8 cellular contexts compared by ENCODE assay signal in genomic region chr1:154334647-154335350, GRCh38. TPM values are rescaled to one million over a fixed set of nuclear protein-coding genes. Genes with fewer than 3 reads are reported as not detected.
DNase-seq lines count a peak whose midpoint lies in the region; ATAC-seq and TF ChIP-seq lines count a peak whose summit lies in the region.

No MANE protein-coding gene starts in this region.

- ATAC-seq in naive thymus-derived CD8-positive, alpha-beta T cell: peak; percentile 97 to 99
- peak; percentile 99 to 100 for ATAC-seq in stimulated activated naive B cell treated with anti-CD40 and anti-IgM and Interleukin-4, amounts not matched to agents 10 μg/mL and 1 μg/mL and 100 μg/mL, for 72 hours (replicated peaks)

- peak overlapping the region; percentile 89 to 98 (median 93) for H3K27ac Mint-ChIP-seq in naive thymus-derived CD8-positive, alpha-beta T cell
- peak overlapping the region; percentile 80 for H3K27ac Mint-ChIP-seq in stimulated activated naive B cell treated with anti-CD40 and anti-IgM and Interleukin-4, amounts not matched to agents 10 μg/mL and 1 μg/mL and 100 μg/mL, for 72 hours

- peak overlapping the region in 9 of 10 donors; percentile 47 to 87 (median 76) for H3K4me3 Mint-ChIP-seq in naive thymus-derived CD8-positive, alpha-beta T cell
- H3K4me3 Mint-ChIP-seq in stimulated activated naive B cell treated with anti-CD40 and anti-IgM and Interleukin-4, amounts not matched to agents 10 μg/mL and 1 μg/mL and 100 μg/mL, for 72 hours: peak overlapping the region in 1 of 2 donors; percentile 69

- H3K9me3 Mint-ChIP-seq in naive thymus-derived CD8-positive, alpha-beta T cell: no peaks in the 10 kb centered on the region
- no peaks in the 10 kb centered on the region for H3K9me3 Mint-ChIP-seq in stimulated activated naive B cell treated with anti-CD40 and anti-IgM and Interleukin-4, amounts not matched to agents 10 μg/mL and 1 μg/mL and 100 μg/mL, for 72 hours

- no peaks in the 10 kb centered on the region for H3K27me3 Mint-ChIP-seq in naive thymus-derived CD8-positive, alpha-beta T cell
- no peaks in the 10 kb centered on the region for H3K27me3 Mint-ChIP-seq in stimulated activated naive B cell treated with anti-CD40 and anti-IgM and Interleukin-4, amounts not matched to agents 10 μg/mL and 1 μg/mL and 100 μg/mL, for 72 hours

- POLR2A ChIA-PET in naive thymus-derived CD8-positive, alpha-beta T cell (lab: Charles Lee): interaction anchor here (0.5 to 15.4 kb wide), 20 partner anchors 9 to 457 kb away, joined by 3 to 358 read pairs (median 4); partner anchors contain the start of genes ATP8B2, IL6R and RPS27

- peak; percentile 91 for TF ChIP-seq CTCF in epithelial cell of proximal tubule (conservative IDR thresholded peaks at IDR 0.05; ENCODE audit: low read depth, low read length)

- peaks cover 40 to 90% (median 83%) of the 10 kb centered on the region in 4 donors for H3K4me1 Mint-ChIP-seq in naive thymus-derived CD8-positive, alpha-beta T cell
- H3K4me1 Mint-ChIP-seq in stimulated activated naive B cell treated with anti-CD40 and anti-IgM and Interleukin-4, amounts not matched to agents 10 μg/mL and 1 μg/mL and 100 μg/mL, for 72 hours: peaks cover 8 to 25% of the 10 kb centered on the region in 2 donors

- H3K4me3 ChIP-seq in epithelial cell of proximal tubule (ENCODE audit: low read depth, low read length): no peak overlapping the region

- H3K36me3 Mint-ChIP-seq in naive thymus-derived CD8-positive, alpha-beta T cell: peaks cover 14 to 83% (median 51%) of the 10 kb centered on the region in 3 donors
- H3K36me3 Mint-ChIP-seq in stimulated activated naive B cell treated with anti-CD40 and anti-IgM and Interleukin-4, amounts not matched to agents 10 μg/mL and 1 μg/mL and 100 μg/mL, for 72 hours: peaks cover 42 to 65% of the 10 kb centered on the region in 2 donors

- peak; percentile 86 for DNase-seq in ELF-1 (ENCODE audit: low read depth, low spot score)
- peak; percentile 96 for DNase-seq in HuH-7 (ENCODE audit: low spot score)
- peak; percentile 87 for DNase-seq in OCI-M1 (lab: John Stamatoyannopoulos, UW)
- peak; percentile 87 for DNase-seq in activated T-cell treated with anti-CD3 and anti-CD28 coated beads for 48 hours (ENCODE audit: low read depth)
- no peak for DNase-seq in epithelial cell of proximal tubule (ENCODE audit: low read depth)
- DNase-seq in naive thymus-derived CD8-positive, alpha-beta T cell: peak; percentile 83 to 97 (median 88)
- DNase-seq in stimulated activated naive B cell treated with anti-CD40 and anti-IgM and Interleukin-4, amounts not matched to agents 10 μg/mL and 1 μg/mL and 100 μg/mL, for 72 hours: peak; percentile 73
- no peak for DNase-seq in cortex of kidney (lab: John Stamatoyannopoulos, UW)

RNA-seq across cellular contexts. Expression of gene ATP8B2, which starts 9.5 kb away (rescaled TPM):
- total RNA-seq in epithelial cell of proximal tubule: 26.6 and 30.6 TPM in 2 replicates
- total RNA-seq in naive thymus-derived CD8-positive, alpha-beta T cell: 100 to 1,000 TPM; 111 to 114 TPM
- polyA plus RNA-seq in naive thymus-derived CD8-positive, alpha-beta T cell: 10 to 100 TPM; 48.5 to 65.1 (median 55.6) TPM

RNA-seq across cellular contexts. Expression of gene AQP10, which starts 13.9 kb away (rescaled TPM):
- total RNA-seq in epithelial cell of proximal tubule: not detected in 2 replicates
- not detected for total RNA-seq in naive thymus-derived CD8-positive, alpha-beta T cell
- polyA plus RNA-seq in naive thymus-derived CD8-positive, alpha-beta T cell: not detected

Comparison
In these comparisons a context has a peak if more than half of its experiments do, and no peak if none do; other contexts are left out.
1. DNase-seq: peak in ELF-1 (single experiment), HuH-7 (single experiment), OCI-M1 (single experiment), activated T-cell treated with anti-CD3 and anti-CD28 coated beads for 48 hours (single experiment), naive thymus-derived CD8-positive, alpha-beta T cell (10 of 10) and stimulated activated naive B cell treated with anti-CD40 and anti-IgM and Interleukin-4, amounts not matched to agents 10 μg/mL and 1 μg/mL and 100 μg/mL, for 72 hours (single experiment); none in epithelial cell of proximal tubule (single experiment) and cortex of kidney (single experiment).